In the genomic region with DNA sequence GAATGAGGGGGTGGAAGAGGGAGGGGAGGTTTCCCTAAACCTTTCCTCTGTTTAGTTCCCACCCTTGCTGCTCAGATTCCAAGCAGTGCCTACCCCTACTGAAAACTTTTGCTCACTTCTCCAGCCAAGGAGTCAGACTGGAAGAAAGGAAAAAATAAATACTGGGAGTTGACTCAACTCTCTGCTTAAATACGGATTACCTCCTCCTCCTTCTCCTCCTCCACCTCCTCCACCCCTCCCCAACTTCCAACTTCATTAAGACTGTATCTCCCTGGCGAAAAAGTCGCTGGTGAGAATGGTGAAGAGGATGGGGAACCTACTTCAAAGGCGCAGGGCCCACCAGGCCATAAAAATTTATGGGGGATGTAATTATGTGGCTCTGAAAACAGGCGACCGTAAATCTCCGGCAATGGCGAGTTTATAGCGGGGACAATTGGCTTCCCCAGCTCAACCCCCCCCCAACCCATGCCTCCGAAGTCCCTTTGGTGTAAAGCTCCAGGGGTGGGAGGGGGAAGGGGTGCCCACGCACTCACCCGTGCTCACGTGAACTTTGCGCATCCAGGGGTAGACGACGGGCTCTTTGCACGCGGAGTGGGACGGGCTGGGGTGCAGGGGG, we compare ENCODE assay signal across 8 cellular contexts. TPM values are rescaled to one million over a fixed set of nuclear protein-coding genes. Genes with fewer than 3 reads are reported as not detected.
DNase-seq lines count a peak whose midpoint lies in the region; TF ChIP-seq lines count a peak whose summit lies in the region.

No MANE protein-coding gene starts in this region.

- peaks cover 4% of the 10 kb centered on the region; the same call in 1 of the 2 replicates for H3K36me3 ChIP-seq in DOHH2 (ENCODE audit: control insufficient read depth, low read length)
- H3K36me3 ChIP-seq in KOPT-K1 (ENCODE audit: insufficient read depth, low read length), result peaks cover 11% of the 10 kb centered on the region
- H3K36me3 ChIP-seq in SK-N-SH (replicated peaks in 1 of 2; ENCODE audit: control insufficient read depth in 1 of 2, insufficient read depth in 2 of 2, low read length in 1 of 2), result no peaks in the 10 kb centered on the region

- no peaks in the 10 kb centered on the region for H3K9me2 ChIP-seq in DOHH2 (replicated peaks; ENCODE audit: control insufficient read depth, low read length)
- no peaks in the 10 kb centered on the region for H3K9me2 ChIP-seq in SK-N-SH

- H3K27ac Mint-ChIP-seq in MCF 10A (ENCODE audit: low read depth, unreplicated experiment) (no peak overlapping the region), nephron (peak overlapping the region in 1 of 3 experiments; percentile 98)

- TF ChIP-seq EP300 in SK-N-SH (IDR thresholded peaks at IDR 0.05; ENCODE audit: borderline replicate concordance in 1 of 2, low read depth in 1 of 2, low read length in 1 of 2), result no peak

- TF ChIP-seq RAD21 in SK-N-SH (IDR thresholded peaks at IDR 0.05; ENCODE audit: low read length), result no peak

- CTCF ChIA-PET in MCF 10A (lab: Yijun Ruan, JAX) (interaction anchor here (0.6 to 1.1 kb wide), 3 partner anchors 16 to 198 kb away, joined by 3 to 4 read pairs (median 4); no protein-coding TSS in a partner anchor), SK-N-SH (lab: Yijun Ruan, JAX) (interaction anchor here (0.8 to 1.4 kb wide), 3 partner anchors 16 to 41 kb away, joined by 3 to 5 read pairs (median 3); no protein-coding TSS in a partner anchor)

- H3K4me2 ChIP-seq in DOHH2 (ENCODE audit: low read length), result peak overlapping the region; percentile 91
- H3K4me2 ChIP-seq in SK-N-SH, result no peak overlapping the region

- H3K4me3 ChIP-seq in DOHH2 (ENCODE audit: low read length) (peak overlapping the region; percentile 78), SK-N-SH (ENCODE audit: low read depth in 2 of 2, low read length in 1 of 2) (no peak overlapping the region)

- H3K27ac ChIP-seq in DOHH2 (ENCODE audit: low read depth, low read length), result no peak overlapping the region
- peak overlapping the region; percentile 81 for H3K27ac ChIP-seq in KOPT-K1 (ENCODE audit: low read depth, low read length, poor library complexity, severe bottlenecking)
- H3K27ac ChIP-seq in SK-N-SH (ENCODE audit: low read depth in 2 of 2, low read length in 1 of 2), result no peak overlapping the region

- H3K4me1 Mint-ChIP-seq in MCF 10A (ENCODE audit: insufficient read depth, unreplicated experiment) (peaks cover 8% of the 10 kb centered on the region), nephron (peaks cover 83% of the 10 kb centered on the region)

- no TSS peak for BruUV-seq in MCF 10A (replicated peaks; lab: Mats Ljungman, UMichigan)

- H3K27me3 Mint-ChIP-seq in MCF 10A (ENCODE audit: insufficient read depth, unreplicated experiment) (peaks cover 22% of the 10 kb centered on the region), nephron (ENCODE audit: low read depth) (peaks cover 69% of the 10 kb centered on the region)

- H3K9me3 Mint-ChIP-seq in MCF 10A (ENCODE audit: unreplicated experiment), result no peaks in the 10 kb centered on the region
- H3K9me3 Mint-ChIP-seq in nephron, result no peaks in the 10 kb centered on the region

- H4K20me1 ChIP-seq in DOHH2 (ENCODE audit: control insufficient read depth, insufficient read depth, low read depth, low read length) (no peaks in the 10 kb centered on the region), SK-N-SH (ENCODE audit: insufficient read depth) (peaks cover 9% of the 10 kb centered on the region; the same call in 1 of the 2 replicates)

- H2AFZ ChIP-seq in SK-N-SH (ENCODE audit: low read depth), result no peak overlapping the region

- H3K27me3 ChIP-seq in DOHH2 (ENCODE audit: control insufficient read depth, low read length) (peaks cover 33% of the 10 kb centered on the region), SK-N-SH (ENCODE audit: insufficient read depth) (peaks cover 94% of the 10 kb centered on the region)

- POLR2A ChIA-PET in MCF 10A (lab: Yijun Ruan, JAX) (interaction anchor here (0.7 to 0.8 kb wide), 2 partner anchors 31 to 184 kb away, joined by 3 read pairs; no protein-coding TSS in a partner anchor), SK-N-SH (lab: Yijun Ruan, JAX) (no interaction called here)

- intact Hi-C loops in MCF 10A (cut with micrococcal nuclease), result no loop called here

- H3F3A ChIP-seq in DOHH2 (ENCODE audit: control insufficient read depth, insufficient read depth), result peaks cover 9% of the 10 kb centered on the region; the same call in 1 of the 2 replicates
- peaks cover 4% of the 10 kb centered on the region for H3F3A ChIP-seq in SK-N-SH (replicated peaks; ENCODE audit: insufficient read depth)

- peaks cover 12% of the 10 kb centered on the region for H3K79me2 ChIP-seq in DOHH2 (ENCODE audit: control insufficient read depth, low read length)
- no peaks in the 10 kb centered on the region for H3K79me2 ChIP-seq in SK-N-SH (ENCODE audit: insufficient read depth)

- H3K4me3 Mint-ChIP-seq in MCF 10A (ENCODE audit: unreplicated experiment) (peak overlapping the region; percentile 72), nephron (peak overlapping the region; percentile 85 to 94 (median 93))

- WGBS in SK-N-SH (ENCODE audit: low lambda C conversion rate), result 24% methylated on average over 18 of the region's 19 CpGs

- no peaks in the 10 kb centered on the region for H3K36me3 Mint-ChIP-seq in MCF 10A (ENCODE audit: insufficient read depth, unreplicated experiment)
- H3K36me3 Mint-ChIP-seq in nephron (ENCODE audit: low read depth), result peaks cover 31% of the 10 kb centered on the region

- TF ChIP-seq CTCF in DOHH2 (IDR thresholded peaks at IDR 0.05; ENCODE audit: low read depth, low read length, poor library complexity, severe bottlenecking) (no peak), MCF 10A (IDR thresholded peaks at IDR 0.05; ENCODE audit: unreplicated experiment) (no peak), nephron (IDR thresholded peaks at IDR 0.05; ENCODE audit: unreplicated experiment in 3 of 3) (no peak), SK-N-SH (IDR thresholded peaks at IDR 0.05) (no peak)

- no peak overlapping the region for H3K9ac ChIP-seq in SK-N-SH

- DNase-seq in MCF 10A (ENCODE audit: unreplicated experiment) (no peak), SK-N-SH (no peak), DMS53 treated with DMSO at 0.1 percent for 48 hours (lab: John Stamatoyannopoulos, UW; ENCODE audit: unreplicated experiment) (no peak), epidermal melanocyte (ENCODE audit: insufficient read length, low spot score) (no peak), cerebellar nuclear complex (lab: John Stamatoyannopoulos, UW) (no peak)

- H3K4me1 ChIP-seq in DOHH2 (ENCODE audit: control insufficient read depth, low read length) (peaks cover 29% of the 10 kb centered on the region), SK-N-SH (ENCODE audit: control insufficient read depth in 1 of 2, insufficient read depth in 2 of 2, low read depth in 1 of 2, low read length in 1 of 2) (no peaks in the 10 kb centered on the region; a peak in 1 of 4 replicates)

- no peaks in the 10 kb centered on the region for H3K9me3 ChIP-seq in DOHH2 (ENCODE audit: control insufficient read depth, insufficient read depth, low read length)
- no peaks in the 10 kb centered on the region for H3K9me3 ChIP-seq in KOPT-K1 (ENCODE audit: insufficient read depth, low read length, poor library complexity, severe bottlenecking)
- no peaks in the 10 kb centered on the region for H3K9me3 ChIP-seq in SK-N-SH

TF ChIP-seq in SK-N-SH, 30 proteins besides CTCF, POLR2A, EP300 and RAD21 (continues in another document):
- TF ChIP-seq, protein P1, sequence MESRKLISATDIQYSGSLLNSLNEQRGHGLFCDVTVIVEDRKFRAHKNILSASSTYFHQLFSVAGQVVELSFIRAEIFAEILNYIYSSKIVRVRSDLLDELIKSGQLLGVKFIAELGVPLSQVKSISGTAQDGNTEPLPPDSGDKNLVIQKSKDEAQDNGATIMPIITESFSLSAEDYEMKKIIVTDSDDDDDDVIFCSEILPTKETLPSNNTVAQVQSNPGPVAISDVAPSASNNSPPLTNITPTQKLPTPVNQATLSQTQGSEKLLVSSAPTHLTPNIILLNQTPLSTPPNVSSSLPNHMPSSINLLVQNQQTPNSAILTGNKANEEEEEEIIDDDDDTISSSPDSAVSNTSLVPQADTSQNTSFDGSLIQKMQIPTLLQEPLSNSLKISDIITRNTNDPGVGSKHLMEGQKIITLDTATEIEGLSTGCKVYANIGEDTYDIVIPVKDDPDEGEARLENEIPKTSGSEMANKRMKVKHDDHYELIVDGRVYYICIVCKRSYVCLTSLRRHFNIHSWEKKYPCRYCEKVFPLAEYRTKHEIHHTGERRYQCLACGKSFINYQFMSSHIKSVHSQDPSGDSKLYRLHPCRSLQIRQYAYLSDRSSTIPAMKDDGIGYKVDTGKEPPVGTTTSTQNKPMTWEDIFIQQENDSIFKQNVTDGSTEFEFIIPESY (IDR thresholded peaks at IDR 0.05; ENCODE audit: borderline replicate concordance, low read depth), result no peak
- TF ChIP-seq SMC3 (IDR thresholded peaks at IDR 0.05; ENCODE audit: low read depth, low read length), result no peak
- TF ChIP-seq RXRA (IDR thresholded peaks at IDR 0.05; ENCODE audit: borderline replicate concordance, low read depth), result no peak
- no peak for TF ChIP-seq GABPA (IDR thresholded peaks at IDR 0.05; ENCODE audit: low read depth)
- TF ChIP-seq SIN3A (IDR thresholded peaks at IDR 0.05; ENCODE audit: borderline replicate concordance, low read depth, low read length), result no peak
- no peak for TF ChIP-seq YY1 (IDR thresholded peaks at IDR 0.05; ENCODE audit: low read depth)
- TF ChIP-seq TCF12 (IDR thresholded peaks at IDR 0.05), result no peak
- TF ChIP-seq FOXM1 (IDR thresholded peaks at IDR 0.05; ENCODE audit: low read depth), result no peak

RNA-seq across cellular contexts. Expression of a gene that starts 0.7 kb away (rescaled TPM):
- total RNA-seq in MCF 10A (2022), result 0.21 and 0.44 TPM in 2 replicates
- polyA plus RNA-seq in SK-N-SH (2012; rRNA removed), result 0.03 TPM in 2 replicates
- polyA plus RNA-seq in SK-N-SH (2012; cell fraction: cytosol; rRNA removed), result 0.03 TPM in 2 replicates
- 0.04 and 0.05 TPM in 2 replicates for polyA plus RNA-seq in SK-N-SH (2012; cell fraction: nucleus; rRNA removed)

RNA-seq across cellular contexts. Expression of a gene that starts 12.6 kb away (rescaled TPM):
- 0.79 and 0.88 TPM in 2 replicates for total RNA-seq in MCF 10A (2022)
- 0.10 and 0.46 TPM in 2 replicates for polyA plus RNA-seq in SK-N-SH (2012; rRNA removed)
- 0.16 and 0.17 TPM in 2 replicates for polyA plus RNA-seq in SK-N-SH (2012; cell fraction: cytosol; rRNA removed)
- polyA plus RNA-seq in SK-N-SH (2012; cell fraction: nucleus; rRNA removed), result 0.64 and 1.1 TPM in 2 replicates

RNA-seq across cellular contexts. Expression of a gene that starts 16.1 kb away (rescaled TPM):
- total RNA-seq in MCF 10A (2022), result not detected in 2 replicates
- polyA plus RNA-seq in SK-N-SH (2012; rRNA removed), result not detected in 2 replicates
- 0.01 TPM in 1 of 2 replicates, not detected in the other for polyA plus RNA-seq in SK-N-SH (2012; cell fraction: cytosol; rRNA removed)
- polyA plus RNA-seq in SK-N-SH (2012; cell fraction: nucleus; rRNA removed), result not detected in 2 replicates

RNA-seq across cellular contexts. Expression of a gene that starts 27.3 kb away (rescaled TPM):
- total RNA-seq in MCF 10A (2022), result 0.37 TPM in 1 of 2 replicates, not detected in the other
- polyA plus RNA-seq in SK-N-SH (2012; rRNA removed), result not detected in 2 replicates
- not detected in 2 replicates for polyA plus RNA-seq in SK-N-SH (2012; cell fraction: cytosol; rRNA removed)
- not detected in 2 replicates for polyA plus RNA-seq in SK-N-SH (2012; cell fraction: nucleus; rRNA removed)

RNA-seq across cellular contexts. Expression of a gene that starts 32.5 kb away (rescaled TPM):
- total RNA-seq in MCF 10A (2022), result 3.0 and 4.8 TPM in 2 replicates
- polyA plus RNA-seq in SK-N-SH (2012; rRNA removed), result 1.2 and 1.9 TPM in 2 replicates
- polyA plus RNA-seq in SK-N-SH (2012; cell fraction: cytosol; rRNA removed), result 0.73 and 1.1 TPM in 2 replicates
- polyA plus RNA-seq in SK-N-SH (2012; cell fraction: nucleus; rRNA removed), result 2.6 and 3.2 TPM in 2 replicates
